Comparison of ENCODE assay signal across 30 cellular contexts in the genomic region with DNA sequence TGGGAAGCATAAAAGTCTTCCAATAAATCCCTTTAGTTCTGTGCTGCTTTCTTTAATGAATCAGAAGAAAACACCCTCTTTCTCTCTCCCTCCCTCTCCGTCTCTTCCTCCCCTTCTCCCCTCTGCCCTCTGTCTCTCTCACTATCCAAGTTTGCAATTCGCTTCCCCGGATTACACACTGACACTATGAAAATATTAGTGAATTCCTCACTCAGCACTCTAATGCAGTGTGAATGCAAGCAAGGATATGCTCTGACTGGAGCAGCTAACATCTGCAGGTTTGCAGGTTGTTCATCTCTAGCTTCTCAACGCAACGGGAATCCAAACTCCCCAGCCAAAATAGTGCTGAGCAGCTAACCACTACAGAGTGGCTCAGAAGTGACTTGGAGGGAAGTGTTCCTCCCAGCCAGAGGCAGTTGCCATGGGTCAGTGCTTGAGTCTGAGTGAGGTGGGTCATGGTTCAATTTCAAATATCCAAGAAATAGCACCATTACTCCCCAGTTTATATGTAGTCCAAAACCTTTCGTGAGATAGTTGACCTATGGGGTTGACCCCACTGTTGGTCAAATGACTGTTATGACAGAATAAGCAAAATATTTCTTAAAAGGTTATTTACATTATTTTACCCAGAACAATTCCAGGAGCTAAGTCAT.
A peak's percentile ranks its signal among the peaks of the same experiment; 100 is the strongest.
DNase-seq lines count a peak whose midpoint lies in the region; ATAC-seq and TF ChIP-seq lines count a peak whose summit lies in the region.
"Had no signal": no experiment of that assay in that cellular context is flagged by ENCODE, and none has a peak within 500 bp of the region (broad histone marks: within the 10 kb centered on the region; RNA-seq: fewer than 3 reads in every experiment).

No MANE protein-coding gene starts in this region.

- H3K4me1 Mint-ChIP-seq in HFFc6 (ENCODE audit: low read depth), result peaks cover 60% of the 10 kb centered on the region
- H3K4me1 Mint-ChIP-seq: stimulated activated memory B cell treated with anti-CD40 and anti-IgM and Interleukin-4, amounts not matched to agents 10 μg/mL and 1 μg/mL and 100 μg/mL, for 72 hours had no signal

- no peak overlapping the region for H3K27ac ChIP-seq in vagina
- H3K27ac ChIP-seq in gastroesophageal sphincter, result no peak overlapping the region
- H3K27ac ChIP-seq: C4-2B, heart right ventricle, RWPE1, SK-N-MC, suprapubic skin, VCaP had no signal

- H3K27me3 ChIP-seq in vagina (no peaks in the 10 kb centered on the region), gastroesophageal sphincter (no peaks in the 10 kb centered on the region)
- H3K27me3 ChIP-seq: heart right ventricle, suprapubic skin had no signal

- H3K27me3 Mint-ChIP-seq in HFFc6 (ENCODE audit: insufficient read depth), result peaks cover 6% of the 10 kb centered on the region
- H3K27me3 Mint-ChIP-seq: naive thymus-derived CD8-positive, alpha-beta T cell; stimulated activated memory B cell treated with anti-CD40 and anti-IgM and Interleukin-4, amounts not matched to agents 10 μg/mL and 1 μg/mL and 100 μg/mL, for 72 hours had no signal

- WGBS in gastroesophageal sphincter (ENCODE audit: low coverage in 1 of 2), 2 donors, result 38 to 41% methylated on average over 4 of the region's 6 CpGs

- TF ChIP-seq CTCF in HFFc6 (IDR thresholded peaks at IDR 0.05) (no peak), WI38 (IDR thresholded peaks at IDR 0.05; ENCODE audit: low read depth, low read length) (no peak), vagina (IDR thresholded peaks at IDR 0.05) (no peak), gastroesophageal sphincter (IDR thresholded peaks at IDR 0.05) (no peak)

- intact Hi-C loops in vagina (cut with DNase I), result no loop called here

- no peaks in the 10 kb centered on the region for H3K36me3 ChIP-seq in vagina
- H3K36me3 ChIP-seq in gastroesophageal sphincter, result no peaks in the 10 kb centered on the region
- H3K36me3 ChIP-seq: heart right ventricle, suprapubic skin had no signal

- no peaks in the 10 kb centered on the region for H3K9me3 Mint-ChIP-seq in HFFc6
- H3K9me3 Mint-ChIP-seq: activated T-helper 1 cell treated with anti-CD3 and anti-CD28 coated beads, Interleukin-12 subunit alpha, Interleukin-12 subunit beta, Interleukin-2, Interleukin-4 antibody, amounts not matched to agents 30 ng/mL and 10 ng/mL and 1 ng/mL, durations not matched to agents 14 hours and 24 hours and 36 hours; mesothelial cell of epicardium; naive thymus-derived CD8-positive, alpha-beta T cell; stimulated activated memory B cell treated with anti-CD40 and anti-IgM and Interleukin-4, amounts not matched to agents 10 μg/mL and 1 μg/mL and 100 μg/mL, for 72 hours had no signal

- H3K36me3 Mint-ChIP-seq in HFFc6 (ENCODE audit: low read depth), result no peaks in the 10 kb centered on the region
- H3K36me3 Mint-ChIP-seq: activated CD8-positive, alpha-beta memory T cell treated with anti-CD3 and anti-CD28 coated beads, Interleukin-2, amount 10 ng/mL, durations not matched to agents 7 days and 5 days; mesothelial cell of epicardium; naive thymus-derived CD8-positive, alpha-beta T cell; stimulated activated memory B cell treated with anti-CD40 and anti-IgM and Interleukin-4, amounts not matched to agents 10 μg/mL and 1 μg/mL and 100 μg/mL, for 72 hours had no signal

- H3K4me1 ChIP-seq in vagina, result peaks cover 8% of the 10 kb centered on the region
- peaks cover 0 to 3% (median 0%) of the 10 kb centered on the region in 3 donors for H3K4me1 ChIP-seq in gastroesophageal sphincter

- no peak for TF ChIP-seq EP300 in gastroesophageal sphincter (IDR thresholded peaks at IDR 0.05)

- H3K27ac Mint-ChIP-seq in HFFc6, result peak overlapping the region; percentile 7
- H3K27ac Mint-ChIP-seq: activated CD4-positive, alpha-beta T cell treated with anti-CD3 and anti-CD28 coated beads, Interleukin-2, amount 10 ng/mL, durations not matched to agents 7 days and 5 days; activated CD8-positive, alpha-beta memory T cell treated with anti-CD3 and anti-CD28 coated beads, Interleukin-2, amount 10 ng/mL, durations not matched to agents 7 days and 5 days; activated T-helper 1 cell treated with anti-CD3 and anti-CD28 coated beads, Interleukin-12 subunit alpha, Interleukin-12 subunit beta, Interleukin-2, Interleukin-4 antibody, amounts not matched to agents 30 ng/mL and 10 ng/mL and 1 ng/mL, durations not matched to agents 14 hours and 24 hours and 36 hours; mesothelial cell of epicardium; naive thymus-derived CD8-positive, alpha-beta T cell; stimulated activated memory B cell treated with anti-CD40 and anti-IgM and Interleukin-4, amounts not matched to agents 10 μg/mL and 1 μg/mL and 100 μg/mL, for 72 hours had no signal

- peak; percentile 5 for DNase-seq in AG08396 (ENCODE audit: low spot score)
- DNase-seq in HFFc6, result no peak
- DNase-seq in iris pigment epithelial cell (ENCODE audit: low read depth), result peak; percentile 25
- DNase-seq in vagina (ENCODE audit: extremely low spot score in 2 of 2), result no peak
- no peak for DNase-seq in COLO668 (lab: John Stamatoyannopoulos, UW; ENCODE audit: unreplicated experiment)
- DNase-seq in NCI-H524 (lab: John Stamatoyannopoulos, UW), result no peak
- DNase-seq: ACHN; activated CD4-positive, alpha-beta T cell treated with anti-CD3 and anti-CD28 coated beads, Interleukin-2, amount 10 ng/mL, durations not matched to agents 7 days and 5 days; activated CD8-positive, alpha-beta memory T cell treated with anti-CD3 and anti-CD28 coated beads, Interleukin-2, amount 10 ng/mL, durations not matched to agents 7 days and 5 days; activated naive CD4-positive, alpha-beta T cell treated with anti-CD3 and anti-CD28 coated beads, Interleukin-2, amount 50 U/mL, for 16 hours; anterior cingulate cortex; caudate nucleus; heart right ventricle; Kasumi-1; naive thymus-derived CD8-positive, alpha-beta T cell; NCI-H1092; NCI-H187; NCI-H2171 treated with DMSO at 0.1 percent for 48 hours; stimulated activated CD4-positive, alpha-beta T cell treated with anti-CD3 and anti-CD28 coated beads, Interleukin-4, amount 100 ng/mL, for 1 hour had no signal

- H3K9me3 ChIP-seq in vagina (no peaks in the 10 kb centered on the region), gastroesophageal sphincter (no peaks in the 10 kb centered on the region)
- H3K9me3 ChIP-seq: heart right ventricle, suprapubic skin had no signal

- TF ChIP-seq POLR2A in vagina (IDR thresholded peaks at IDR 0.05) (no peak), gastroesophageal sphincter (IDR thresholded peaks at IDR 0.05) (no peak)

- peak overlapping the region; percentile 3; the same call in 1 of the 2 replicates for H3K4me3 Mint-ChIP-seq in HFFc6
- H3K4me3 Mint-ChIP-seq: activated CD4-positive, alpha-beta T cell treated with anti-CD3 and anti-CD28 coated beads, Interleukin-2, amount 10 ng/mL, durations not matched to agents 7 days and 5 days; activated CD8-positive, alpha-beta memory T cell treated with anti-CD3 and anti-CD28 coated beads, Interleukin-2, amount 10 ng/mL, durations not matched to agents 7 days and 5 days; activated T-helper 1 cell treated with anti-CD3 and anti-CD28 coated beads, Interleukin-12 subunit alpha, Interleukin-12 subunit beta, Interleukin-2, Interleukin-4 antibody, amounts not matched to agents 30 ng/mL and 10 ng/mL and 1 ng/mL, durations not matched to agents 14 hours and 24 hours and 36 hours; mesothelial cell of epicardium; naive thymus-derived CD8-positive, alpha-beta T cell; stimulated activated memory B cell treated with anti-CD40 and anti-IgM and Interleukin-4, amounts not matched to agents 10 μg/mL and 1 μg/mL and 100 μg/mL, for 72 hours had no signal

- no peak for ATAC-seq in gastroesophageal sphincter
- ATAC-seq: activated CD8-positive, alpha-beta memory T cell treated with anti-CD3 and anti-CD28 coated beads, Interleukin-2, amount 10 ng/mL, durations not matched to agents 7 days and 5 days; heart right ventricle; left lobe of liver; naive thymus-derived CD8-positive, alpha-beta T cell; stimulated activated memory B cell treated with anti-CD40 and anti-IgM and Interleukin-4, amounts not matched to agents 10 μg/mL and 1 μg/mL and 100 μg/mL, for 72 hours had no signal

- H3K4me3 ChIP-seq in WI38 (ENCODE audit: low read depth, low read length), result peak overlapping the region; percentile 17
- H3K4me3 ChIP-seq in vagina, result no peak overlapping the region
- H3K4me3 ChIP-seq in gastroesophageal sphincter, result no peak overlapping the region
- H3K4me3 ChIP-seq: heart right ventricle, SK-N-MC, suprapubic skin had no signal

Comparison
In these comparisons a context has a peak if more than half of its experiments do, and no peak if none do; other contexts are left out.
1. DNase-seq: peak in AG08396 (single experiment) and iris pigment epithelial cell (single experiment); none in HFFc6 (single experiment), vagina (0 of 2), COLO668 (single experiment) and NCI-H524 (0 of 2).